ENCODE assay signal across 8 cellular contexts in genomic region chr17:37488607-37489196, GRCh38. TPM values are rescaled to one million over a fixed set of nuclear protein-coding genes. Genes with fewer than 3 reads are reported as not detected.
A peak's percentile ranks its signal among the peaks of the same experiment; 100 is the strongest.
DNase-seq lines count a peak whose midpoint lies in the region; FAIRE-seq and TF ChIP-seq lines count a peak whose summit lies in the region.

No MANE protein-coding gene starts in this region.

- TF ChIP-seq CTCF in WERI-Rb-1 (IDR thresholded peaks at IDR 0.05; ENCODE audit: low read depth, low read length) (no peak), keratinocyte (optimal IDR thresholded peaks at IDR 0.05 in 1 of 3, IDR thresholded peaks at IDR 0.05 in 1 of 3, conservative IDR thresholded peaks at IDR 0.05 in 1 of 3; ENCODE audit: extremely low read depth in 1 of 3, insufficient read depth in 2 of 3, low read length in 3 of 3) (no peak)

- H3K9ac ChIP-seq in keratinocyte (ENCODE audit: control insufficient read depth, extremely low read depth, insufficient read depth, low read length), result peak overlapping the region; percentile 89

- H4K20me1 ChIP-seq in keratinocyte (ENCODE audit: control insufficient read depth, extremely low read depth, insufficient read depth, low read length), result peaks cover 1% of the 10 kb centered on the region

- H3K27me3 ChIP-seq in WERI-Rb-1 (ENCODE audit: insufficient read depth, low read depth, severe bottlenecking) (no peaks in the 10 kb centered on the region), keratinocyte (ENCODE audit: control insufficient read depth, extremely low read depth, insufficient read depth, low read length) (no peaks in the 10 kb centered on the region)

- H3K4me1 ChIP-seq in keratinocyte (ENCODE audit: control insufficient read depth, extremely low read depth, insufficient read depth, low read length), result peaks cover 28% of the 10 kb centered on the region

- no peak for FAIRE-seq in keratinocyte (lab: Jason Lieb, UNC)

- dilution Hi-C loops in keratinocyte (cut with MboI; ENCODE audit: extremely low pct_ligation_motif_present, low sequenced_read_pairs), result no loop called here

- H3K27ac ChIP-seq in WERI-Rb-1, result no peak overlapping the region; the same call in 1 of the 2 replicates
- H3K27ac ChIP-seq in caudate nucleus (ENCODE audit: low read depth, low read length), result peak overlapping the region; percentile 86
- peak overlapping the region; percentile 99 for H3K27ac ChIP-seq in keratinocyte (ENCODE audit: control insufficient read depth, insufficient read depth, low read length)

- peaks cover 29% of the 10 kb centered on the region for H3K79me2 ChIP-seq in keratinocyte (ENCODE audit: control insufficient read depth, insufficient read depth, low read length)

- peak; percentile 40 for DNase-seq in SIG-M5 treated with dmso at 0.1 percent for 504 hours (lab: John Stamatoyannopoulos, UW; ENCODE audit: unreplicated experiment)
- no peak for DNase-seq in SIG-M5 (lab: John Stamatoyannopoulos, UW)
- peak; percentile 60 for DNase-seq in NAMALWA (ENCODE audit: low spot score)
- peak; percentile 48 for DNase-seq in WERI-Rb-1
- DNase-seq in caudate nucleus (lab: John Stamatoyannopoulos, UW), result peak in 38 of 61 donors; percentile 15 to 74 (median 48)
- no peak for DNase-seq in keratinocyte (ENCODE audit: low read depth, low spot score)
- peak; percentile 21 to 35 for DNase-seq in stimulated activated CD4-positive, alpha-beta T cell treated with anti-CD3 and anti-CD28 coated beads, Interleukin-15, amount 100 ng/mL, for 1 hour (ENCODE audit: low read depth in 1 of 2, low spot score in 1 of 2)
- no peak for DNase-seq in MV-4-11 (lab: John Stamatoyannopoulos, UW)

- H3K36me3 ChIP-seq in WERI-Rb-1, result peaks cover 4% of the 10 kb centered on the region
- H3K36me3 ChIP-seq in keratinocyte (ENCODE audit: control insufficient read depth in 2 of 2, extremely low read depth in 1 of 2, insufficient read depth in 2 of 2, low read length in 2 of 2), result peaks cover 0 to 2% of the 10 kb centered on the region in 2 experiments

- H3K9me1 ChIP-seq in keratinocyte (ENCODE audit: control insufficient read depth, extremely low read depth, insufficient read depth, low read length), result no peaks in the 10 kb centered on the region

- H2AFZ ChIP-seq in keratinocyte (ENCODE audit: control insufficient read depth, low read length), result peak overlapping the region; percentile 50

- peak overlapping the region; percentile 86 for H3K4me2 ChIP-seq in keratinocyte (ENCODE audit: control insufficient read depth, extremely low read depth, insufficient read depth, low read depth, low read length)

- no peaks in the 10 kb centered on the region for H3K9me3 ChIP-seq in WERI-Rb-1 (ENCODE audit: severe bottlenecking)
- no peaks in the 10 kb centered on the region for H3K9me3 ChIP-seq in keratinocyte (ENCODE audit: control insufficient read depth, low read depth, low read length)

- H3K4me3 ChIP-seq in WERI-Rb-1 (ENCODE audit: low read depth, low read length) (peak overlapping the region; percentile 80), keratinocyte (ENCODE audit: control insufficient read depth in 2 of 3, extremely low read depth in 1 of 3, insufficient read depth in 2 of 3, low read depth in 1 of 3, low read length in 3 of 3) (peak overlapping the region; percentile 67 to 81 (median 71))

RNA-seq across cellular contexts. Expression of gene DUSP14, which starts 1.0 kb away (rescaled TPM):
- 169 to 226 TPM (median 210 TPM) in 3 replicates for polyA plus RNA-seq in keratinocyte
- 52.8 TPM for polyA plus RNA-seq in keratinocyte (2011; ENCODE audit: low read depth)
- polyA plus RNA-seq in keratinocyte (2011; cell fraction: cytosol; rRNA removed), result 197 and 226 TPM in 2 replicates
- polyA plus RNA-seq in keratinocyte (2011; cell fraction: nucleus; rRNA removed), result 187 and 230 TPM in 2 replicates
- 115 and 211 TPM in 2 replicates for polyA plus RNA-seq in keratinocyte (2012; ENCODE audit: low replicate concordance)
- 137 to 243 TPM (median 145 TPM) in 3 replicates for polyA minus RNA-seq in keratinocyte
- 130 TPM for polyA minus RNA-seq in keratinocyte (2011; cell fraction: cytosol; rRNA and poly(A)+ RNA removed)
- polyA minus RNA-seq in keratinocyte (2011; cell fraction: nucleus; rRNA and poly(A)+ RNA removed), result 77.0 and 108 TPM in 2 replicates

Comparison
In these comparisons a context has a peak if more than half of its experiments do, and no peak if none do; other contexts are left out.
1. DNase-seq: peak in SIG-M5 treated with dmso at 0.1 percent for 504 hours (single experiment), NAMALWA (single experiment), WERI-Rb-1 (single experiment), caudate nucleus (38 of 61) and stimulated activated CD4-positive, alpha-beta T cell treated with anti-CD3 and anti-CD28 coated beads, Interleukin-15, amount 100 ng/mL, for 1 hour (2 of 2); none in SIG-M5 (single experiment), keratinocyte (single experiment) and MV-4-11 (single experiment).